In genomic region chr17:17140590-17140980, GRCh38 we compare ENCODE assay signal across 14 cellular contexts.
DNase-seq lines count a peak whose midpoint lies in the region; ATAC-seq, FAIRE-seq and TF ChIP-seq lines count a peak whose summit lies in the region.
"Had no signal": no experiment of that assay in that cellular context is flagged by ENCODE, and none has a peak within 500 bp of the region (broad histone marks: within the 10 kb centered on the region; RNA-seq: fewer than 3 reads in every experiment).

No MANE protein-coding gene starts in this region.

- 17% methylated on average over 1 of the region's 5 CpGs; no CpG with 5 or more reads in 1 of the 2 experiments for WGBS in IMR-90 (ENCODE audit: extremely low coverage in 2 of 2, insufficient read length in 1 of 2), 2 experiments

- H3K27me3 ChIP-seq in IMR-90 (ENCODE audit: control insufficient read depth, insufficient read depth, low read length) (no peaks in the 10 kb centered on the region), bronchial epithelial cell (ENCODE audit: control insufficient read depth, insufficient read depth, low read length) (no peaks in the 10 kb centered on the region)
- H3K27me3 ChIP-seq: neutrophil had no signal

- H3K4ac ChIP-seq in IMR-90 (ENCODE audit: low read depth, low read length) = no peak overlapping the region

- DNase-seq in AG08396 (ENCODE audit: low spot score) (peak; percentile 83), IMR-90 (peak; percentile 79), bronchial epithelial cell (ENCODE audit: low read depth) (peak; percentile 70), kidney glomerular epithelial cell (lab: John Stamatoyannopoulos, UW) (peak; percentile 48), GM10266 (ENCODE audit: extremely low spot score) (no peak), NCI-H1105 (lab: John Stamatoyannopoulos, UW) (no peak)
- DNase-seq in activated naive CD4-positive, alpha-beta T cell (lab: John Stamatoyannopoulos, UW) = no peak
- DNase-seq in stimulated activated naive B cell treated with anti-CD40 and anti-IgM and Interleukin-4, amounts not matched to agents 10 μg/mL and 1 μg/mL and 100 μg/mL, for 72 hours = no peak
- DNase-seq: NCI-H748 treated with DMSO at 0.1 percent for 48 hours; stimulated activated CD4-positive, alpha-beta T cell treated with anti-CD3 and anti-CD28 coated beads, Interleukin-2, amount 100 ng/mL, for 48 hours; T-cell had no signal

- no peaks in the 10 kb centered on the region for H3K9me3 ChIP-seq in IMR-90 (ENCODE audit: control insufficient read depth, insufficient read depth, low read length)
- H3K9me3 ChIP-seq: neutrophil had no signal

- H3K4me1 Mint-ChIP-seq in stimulated activated naive B cell treated with anti-CD40 and anti-IgM and Interleukin-4, amounts not matched to agents 10 μg/mL and 1 μg/mL and 100 μg/mL, for 72 hours = peaks cover 7 to 10% of the 10 kb centered on the region in 2 donors

- no peaks in the 10 kb centered on the region for H3K27me3 Mint-ChIP-seq in stimulated activated naive B cell treated with anti-CD40 and anti-IgM and Interleukin-4, amounts not matched to agents 10 μg/mL and 1 μg/mL and 100 μg/mL, for 72 hours
- H3K27me3 Mint-ChIP-seq: T-cell had no signal

- no peak overlapping the region for H3K4me2 ChIP-seq in IMR-90 (ENCODE audit: low read depth, low read length)

- TF ChIP-seq RAD21 in IMR-90 (IDR thresholded peaks at IDR 0.05; ENCODE audit: low read length) = peak; percentile 32; the same call in 1 of the 2 replicates

- H3K4me3 Mint-ChIP-seq in stimulated activated naive B cell treated with anti-CD40 and anti-IgM and Interleukin-4, amounts not matched to agents 10 μg/mL and 1 μg/mL and 100 μg/mL, for 72 hours = no peak overlapping the region
- H3K4me3 Mint-ChIP-seq: T-cell had no signal

- no peak overlapping the region for H3K18ac ChIP-seq in IMR-90 (ENCODE audit: low read depth, low read length)

- H3K27ac ChIP-seq in IMR-90 (ENCODE audit: insufficient read depth, low read length) = no peak overlapping the region
- H3K27ac ChIP-seq: neutrophil had no signal

- H3K56ac ChIP-seq in IMR-90 (ENCODE audit: extremely low read depth, insufficient read depth, low read length) = no peak overlapping the region

- no peak for TF ChIP-seq POLR2A in IMR-90 (IDR thresholded peaks at IDR 0.05; ENCODE audit: low read depth, low read length)

- H3K9me1 ChIP-seq in IMR-90 (ENCODE audit: insufficient read depth, low read length) = no peaks in the 10 kb centered on the region

- no peak overlapping the region for H2BK20ac ChIP-seq in IMR-90 (ENCODE audit: low read depth, low read length)

- no peak overlapping the region for H4K8ac ChIP-seq in IMR-90 (ENCODE audit: low read depth in 2 of 2, low read length in 2 of 2)

- H2BK15ac ChIP-seq in IMR-90 (ENCODE audit: low read depth, low read length) = no peak overlapping the region

- peak; percentile 92 for ATAC-seq in IMR-90 (ENCODE audit: low read depth)
- no peak for ATAC-seq in stimulated activated naive B cell treated with anti-CD40 and anti-IgM and Interleukin-4, amounts not matched to agents 10 μg/mL and 1 μg/mL and 100 μg/mL, for 72 hours (replicated peaks)
- ATAC-seq: T-cell had no signal

- no peak overlapping the region for H2AFZ ChIP-seq in IMR-90 (replicated peaks; ENCODE audit: low read length, poor library complexity)

- no peaks in the 10 kb centered on the region for H3K9me3 Mint-ChIP-seq in stimulated activated naive B cell treated with anti-CD40 and anti-IgM and Interleukin-4, amounts not matched to agents 10 μg/mL and 1 μg/mL and 100 μg/mL, for 72 hours
- H3K9me3 Mint-ChIP-seq: T-cell had no signal

- H3K4me1 ChIP-seq in IMR-90 (ENCODE audit: control insufficient read depth, insufficient read depth, low read length) = peaks cover 8% of the 10 kb centered on the region

- peak overlapping the region; percentile 22 for H2AK9ac ChIP-seq in IMR-90 (replicated peaks; ENCODE audit: low read depth, low read length, poor library complexity)

- H3K4me3 ChIP-seq in IMR-90 (ENCODE audit: insufficient read depth, low read depth, low read length) (no peak overlapping the region), bronchial epithelial cell (ENCODE audit: low read depth, low read length) (no peak overlapping the region)

- TF ChIP-seq CTCF in IMR-90 (conservative IDR thresholded peaks at IDR 0.05; ENCODE audit: low read depth, low read length) (0 out of 2 replicates have a peak, but pooled peaks have one; percentile 19), bronchial epithelial cell (IDR thresholded peaks at IDR 0.05; ENCODE audit: insufficient read depth, low read length, severe bottlenecking) (peak; percentile 34), GM10266 (IDR thresholded peaks at IDR 0.05; ENCODE audit: control insufficient read depth, insufficient read depth, low read depth, missing control alignments) (no peak)

- no peak overlapping the region for H3K27ac Mint-ChIP-seq in stimulated activated naive B cell treated with anti-CD40 and anti-IgM and Interleukin-4, amounts not matched to agents 10 μg/mL and 1 μg/mL and 100 μg/mL, for 72 hours

- peaks cover 35 to 52% of the 10 kb centered on the region in 2 donors for H3K36me3 Mint-ChIP-seq in stimulated activated naive B cell treated with anti-CD40 and anti-IgM and Interleukin-4, amounts not matched to agents 10 μg/mL and 1 μg/mL and 100 μg/mL, for 72 hours

- no peak overlapping the region for H4K5ac ChIP-seq in IMR-90 (ENCODE audit: low read depth, low read length)

- no peak overlapping the region for H3K9ac ChIP-seq in IMR-90 (ENCODE audit: low read depth, low read length)

- H2BK5ac ChIP-seq in IMR-90 (ENCODE audit: low read depth, low read length, poor library complexity, severe bottlenecking) = no peak overlapping the region

- CTCF ChIA-PET in IMR-90 (lab: Yijun Ruan, JAX) = no interaction called here

- peaks cover 0 to 27% of the 10 kb centered on the region in 2 experiments; a peak in 3 of 4 replicates for H3K79me1 ChIP-seq in IMR-90 (ENCODE audit: low read depth in 1 of 2, low read length in 2 of 2)

- H3K36me3 ChIP-seq in IMR-90 (ENCODE audit: control insufficient read depth, insufficient read depth, low read length) = peaks cover 63% of the 10 kb centered on the region
- H3K36me3 ChIP-seq in bronchial epithelial cell (ENCODE audit: control insufficient read depth, insufficient read depth, low read length) = peaks cover 41% of the 10 kb centered on the region

- no peak overlapping the region for H3K14ac ChIP-seq in IMR-90 (replicated peaks; ENCODE audit: low read depth, low read length)

- no peak overlapping the region for H3K23ac ChIP-seq in IMR-90 (ENCODE audit: low read depth, low read length)

- in situ Hi-C loops in IMR-90 (cut with MboI; ENCODE audit: low sequenced_read_pairs) = no loop called here

- BruUV-seq in IMR-90 (replicated peaks; lab: Mats Ljungman, UMichigan) = no TSS peak

- no peak overlapping the region for H2BK120ac ChIP-seq in IMR-90 (ENCODE audit: low read depth, low read length)

- no peak overlapping the region for H2AK5ac ChIP-seq in IMR-90 (ENCODE audit: low read depth, low read length)

- H4K20me1 ChIP-seq in IMR-90 (ENCODE audit: insufficient read depth, low read length) = peaks cover 19% of the 10 kb centered on the region

- intact Hi-C loops in IMR-90 (cut with micrococcal nuclease) = no loop called here

- POLR2A ChIA-PET in IMR-90 (lab: Charles Lee; ENCODE audit: unreplicated experiment) = no interaction called here

- FAIRE-seq in bronchial epithelial cell (lab: Jason Lieb, UNC) = peak; percentile 84
- FAIRE-seq: D721Med, GM18507 had no signal

- dilution Hi-C loops in IMR-90 (cut with HindIII; ENCODE audit: low sequenced_read_pairs, unreplicated experiment) = no loop called here

- no peak overlapping the region for H4K91ac ChIP-seq in IMR-90 (ENCODE audit: insufficient read depth, low read depth, low read length)

TF ChIP-seq in IMR-90, 13 proteins besides CTCF, POLR2A, EP300 and RAD21:
- TF ChIP-seq BHLHE40 (IDR thresholded peaks at IDR 0.05; ENCODE audit: low read depth, low read length) = no peak
- peak; percentile 23; the same call in 1 of the 2 replicates for TF ChIP-seq SMC3 (IDR thresholded peaks at IDR 0.05; ENCODE audit: low read depth, low read length)
- TF ChIP-seq MAZ (IDR thresholded peaks at IDR 0.05; ENCODE audit: borderline replicate concordance, low read depth, low read length) = 0 out of 2 replicates have a peak, but pooled peaks have one; percentile 36
- no peak for TF ChIP-seq NFE2L2 (IDR thresholded peaks at IDR 0.05; ENCODE audit: low read depth, low read length)
- peak; percentile 70 for TF ChIP-seq FOS (IDR thresholded peaks at IDR 0.05; ENCODE audit: low read depth, low read length)
- no peak for TF ChIP-seq RCOR1 (IDR thresholded peaks at IDR 0.05; ENCODE audit: insufficient replicate concordance, low read length)
- TF ChIP-seq USF2 (IDR thresholded peaks at IDR 0.05; ENCODE audit: low read depth, low read length) = no peak
- TF ChIP-seq CHD1 (IDR thresholded peaks at IDR 0.05; ENCODE audit: low read depth, low read length) = no peak
- TF ChIP-seq CEBPB (IDR thresholded peaks at IDR 0.05; ENCODE audit: low read depth, low read length) = no peak
- no peak for TF ChIP-seq ELK1 (IDR thresholded peaks at IDR 0.05; ENCODE audit: borderline replicate concordance, low read depth, low read length)
- no peak for TF ChIP-seq RFX5 (IDR thresholded peaks at IDR 0.05; ENCODE audit: low read depth, low read length)
- TF ChIP-seq MXI1 (IDR thresholded peaks at IDR 0.05; ENCODE audit: borderline replicate concordance, low read depth, low read length) = no peak
- TF ChIP-seq MAFK (IDR thresholded peaks at IDR 0.05; ENCODE audit: low read depth, low read length) = no peak; the same call in 1 of the 2 replicates
TF ChIP-seq in IMR-90: peak in this region for 3.

Comparison
In these comparisons a context has a peak if more than half of its experiments do, and no peak if none do; other contexts are left out.
1. DNase-seq: peak in AG08396 (single experiment), IMR-90 (single experiment), bronchial epithelial cell (single experiment) and kidney glomerular epithelial cell (single experiment); none in GM10266 (single experiment), NCI-H1105 (single experiment), activated naive CD4-positive, alpha-beta T cell (0 of 4) and stimulated activated naive B cell treated with anti-CD40 and anti-IgM and Interleukin-4, amounts not matched to agents 10 μg/mL and 1 μg/mL and 100 μg/mL, for 72 hours (single experiment).